Comparison of ENCODE assay signal across 22 cellular contexts in the genomic region with DNA sequence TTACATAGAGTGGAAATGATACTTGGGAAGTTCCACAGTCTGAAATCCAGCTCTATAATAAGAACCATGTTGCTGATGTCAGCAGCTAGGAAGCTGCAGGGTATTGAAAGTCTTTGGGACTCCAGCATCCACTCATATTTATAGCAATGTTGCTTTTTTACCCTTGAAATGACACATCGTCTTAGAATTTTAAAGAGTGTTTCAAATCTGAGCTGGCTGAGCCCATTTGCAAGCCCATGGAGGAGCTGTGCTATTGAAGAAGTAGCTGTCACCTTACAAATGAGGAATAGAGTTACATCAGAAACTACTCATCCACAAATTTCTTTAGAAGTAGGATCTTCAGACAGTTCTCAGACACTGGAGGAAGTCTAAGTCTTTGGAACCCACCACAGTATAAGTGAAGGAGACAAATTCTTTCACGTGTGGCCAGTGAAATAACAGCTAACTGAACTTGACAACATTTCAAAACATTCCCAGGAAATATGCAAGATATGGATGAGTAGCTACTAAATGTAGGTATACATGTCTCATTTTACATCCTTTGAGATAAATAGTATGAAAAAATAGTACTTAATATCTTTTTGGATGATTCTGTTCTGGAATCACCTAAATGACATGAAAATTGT.
DNase-seq lines count a peak whose midpoint lies in the region; ATAC-seq and TF ChIP-seq lines count a peak whose summit lies in the region.
"Had no signal": no experiment of that assay in that cellular context is flagged by ENCODE, and none has a peak within 500 bp of the region (broad histone marks: within the 10 kb centered on the region; RNA-seq: fewer than 3 reads in every experiment).

No MANE protein-coding gene starts in this region.

- ATAC-seq in GM18517 (IDR thresholded peaks at IDR 0.05; ENCODE audit: unreplicated experiment) (no peak), HG03442 (IDR thresholded peaks at IDR 0.05; ENCODE audit: unreplicated experiment) (no peak)
- ATAC-seq: GM23338, HepG2, pancreas had no signal

- in situ Hi-C loops in KBM-7 (cut with MboI; ENCODE audit: low pct_unique_long_range_greater_than_20kb, low sequenced_read_pairs) = no loop called here

- peak; percentile 75 for DNase-seq in GM04503 (ENCODE audit: low read depth)
- DNase-seq in amniotic epithelial cell (ENCODE audit: low read depth) = peak; percentile 31
- peak; percentile 64 for DNase-seq in fibroblast of villous mesenchyme (ENCODE audit: low read depth)
- DNase-seq in KBM-7 = no peak
- no peak for DNase-seq in DMS114 treated with DMSO at 0.1 percent for 48 hours (lab: John Stamatoyannopoulos, UW; ENCODE audit: unreplicated experiment)
- DNase-seq: activated CD4-positive, alpha-beta memory T cell treated with anti-CD3 and anti-CD28 coated beads for 36 hours; activated naive CD4-positive, alpha-beta T cell treated with anti-CD3 and anti-CD28 coated beads for 36 hours; activated T-cell treated with anti-CD3 and anti-CD28 coated beads, Interleukin-2, amount 50 U/mL, for 1 hour; CD4-positive, CD25-positive, alpha-beta regulatory T cell; dermis blood vessel endothelial cell; DMS79; NCI-H187; NCI-H345; pancreas; sigmoid colon; stimulated activated CD4-positive, alpha-beta T cell treated with anti-CD3 and anti-CD28 coated beads, Interleukin-4, amount 100 ng/mL, for 1 hour; substantia nigra had no signal

- TF ChIP-seq CTCF in fibroblast of villous mesenchyme (IDR thresholded peaks at IDR 0.05; ENCODE audit: insufficient read depth, low read depth, low read length) = no peak

- H3K4me3 ChIP-seq in fibroblast of villous mesenchyme (ENCODE audit: low read depth, low read length) = no peak overlapping the region
- H3K4me3 ChIP-seq: GM23338, lung, pancreas, sigmoid colon had no signal

Comparison
In these comparisons a context has a peak if more than half of its experiments do, and no peak if none do; other contexts are left out.
1. DNase-seq: peak in GM04503 (single experiment), amniotic epithelial cell (single experiment) and fibroblast of villous mesenchyme (single experiment); none in KBM-7 (single experiment) and DMS114 treated with DMSO at 0.1 percent for 48 hours (single experiment).